In the genomic region with DNA sequence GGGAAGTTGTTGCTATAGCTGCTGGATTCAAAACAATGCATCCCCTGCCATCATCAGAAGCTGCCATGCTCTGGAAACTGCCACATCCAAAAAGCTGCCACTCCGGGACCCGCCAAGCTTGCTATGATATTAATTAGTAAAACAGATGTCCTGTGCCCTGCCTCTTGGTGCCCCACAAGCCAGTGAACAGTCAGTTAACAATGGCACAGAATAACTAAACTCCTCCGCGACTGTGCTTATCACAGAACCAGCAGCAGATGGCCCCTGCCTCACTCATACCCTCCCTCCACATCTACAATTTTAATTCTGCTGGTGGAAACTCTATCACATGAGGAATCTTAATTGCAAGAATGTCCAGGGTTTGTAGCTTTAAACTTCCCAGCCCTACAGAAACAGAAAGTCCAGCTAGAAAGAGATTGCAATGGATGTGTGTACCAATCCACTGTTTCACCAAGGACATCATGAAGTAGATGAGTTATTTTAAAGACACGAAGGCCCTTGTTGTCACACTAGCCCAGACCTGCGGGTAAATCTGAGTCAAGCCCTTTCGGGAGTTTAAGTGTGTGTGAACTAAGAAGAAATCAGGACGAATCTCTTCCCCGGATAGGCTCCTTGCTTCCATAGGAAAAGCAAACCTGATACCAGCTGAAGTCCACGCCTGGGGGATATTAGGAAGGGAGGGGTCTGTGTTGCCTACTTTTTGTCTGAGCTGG, we compare ENCODE assay signal across 15 cellular contexts. TPM values are rescaled to one million over a fixed set of nuclear protein-coding genes. Genes with fewer than 3 reads are reported as not detected.
DNase-seq lines count a peak whose midpoint lies in the region; ATAC-seq and TF ChIP-seq lines count a peak whose summit lies in the region.
"Had no signal": no experiment of that assay in that cellular context is flagged by ENCODE, and none has a peak within 500 bp of the region (broad histone marks: within the 10 kb centered on the region; RNA-seq: fewer than 3 reads in every experiment).

No MANE protein-coding gene starts in this region.

- CTCF ChIA-PET in CD8-positive, alpha-beta memory T cell (lab: Charles Lee) = interaction anchor here (1.4 to 2.8 kb wide), 3 partner anchors 17 to 731 kb away, joined by 5 to 9 read pairs (median 7); no protein-coding TSS in a partner anchor

- H3K36me3 ChIP-seq in Karpas-422 (ENCODE audit: insufficient read depth, low read length) = no peaks in the 10 kb centered on the region
- H3K36me3 ChIP-seq in neuronal stem cell (replicated peaks in 1 of 2; ENCODE audit: control insufficient read depth in 2 of 2, insufficient read depth in 2 of 2, low read length in 2 of 2) = no peaks in the 10 kb centered on the region
- no peaks in the 10 kb centered on the region for H3K36me3 ChIP-seq in CD8-positive, alpha-beta memory T cell (ENCODE audit: insufficient read depth, low read length)
- no peaks in the 10 kb centered on the region for H3K36me3 ChIP-seq in mucosa of descending colon (ENCODE audit: low read depth)
- H3K36me3 ChIP-seq: tibial nerve had no signal

- POLR2A ChIA-PET in CD8-positive, alpha-beta memory T cell (lab: Charles Lee) = no interaction called here

- H3K4ac ChIP-seq in neuronal stem cell (ENCODE audit: low read length) = no peak overlapping the region

- no peak for TF ChIP-seq CTCF in epithelial cell of esophagus (IDR thresholded peaks at IDR 0.05; ENCODE audit: insufficient read depth, low read depth, low read length, missing control alignments)
- no peak for TF ChIP-seq CTCF in mucosa of descending colon (IDR thresholded peaks at IDR 0.05)

- no peaks in the 10 kb centered on the region for H3K27me3 ChIP-seq in Karpas-422 (ENCODE audit: low read length)
- H3K27me3 ChIP-seq in neuronal stem cell (ENCODE audit: control insufficient read depth in 3 of 3, insufficient read depth in 3 of 3, low read depth in 1 of 3, low read length in 3 of 3) = no peaks in the 10 kb centered on the region
- no peaks in the 10 kb centered on the region for H3K27me3 ChIP-seq in CD8-positive, alpha-beta memory T cell (ENCODE audit: insufficient read depth, low read length, poor library complexity, severe bottlenecking)
- H3K27me3 ChIP-seq: tibial nerve had no signal

- H3K9me3 Mint-ChIP-seq in CD8-positive, alpha-beta memory T cell = no peaks in the 10 kb centered on the region
- H3K9me3 Mint-ChIP-seq: activated CD4-positive, alpha-beta memory T cell treated with anti-CD3 and anti-CD28 coated beads for 36 hours had no signal

- H3K27ac Mint-ChIP-seq in CD8-positive, alpha-beta memory T cell = peak overlapping the region in 1 of 8 donors; percentile 83
- H3K27ac Mint-ChIP-seq: activated CD4-positive, alpha-beta memory T cell treated with anti-CD3 and anti-CD28 coated beads for 36 hours had no signal

- H3K79me2 ChIP-seq in Karpas-422 (ENCODE audit: low read length) = no peaks in the 10 kb centered on the region

- H2AFZ ChIP-seq in Karpas-422 (ENCODE audit: low read length) (peak overlapping the region; percentile 73; the same call in 1 of the 2 replicates), neuronal stem cell (ENCODE audit: low read length) (peak overlapping the region; percentile 55)

- H2BK12ac ChIP-seq in neuronal stem cell (ENCODE audit: low read length) = no peak overlapping the region

- H4K8ac ChIP-seq in neuronal stem cell (ENCODE audit: low read depth, low read length) = no peak overlapping the region

- H3K4me2 ChIP-seq in Karpas-422 (ENCODE audit: low read depth, low read length, poor library complexity, severe bottlenecking) (no peak overlapping the region), neuronal stem cell (ENCODE audit: insufficient read depth, low read length, poor library complexity, severe bottlenecking) (no peak overlapping the region)

- ATAC-seq in GM21447 (IDR thresholded peaks at IDR 0.05; ENCODE audit: unreplicated experiment) (no peak), mucosa of descending colon (no peak)
- ATAC-seq: GM12878 had no signal

- no peaks in the 10 kb centered on the region for H3K9me3 ChIP-seq in Karpas-422 (ENCODE audit: low read length)
- H3K9me3 ChIP-seq in neuronal stem cell (replicated peaks in 1 of 2; ENCODE audit: control insufficient read depth in 2 of 2, insufficient read depth in 1 of 2, low read depth in 1 of 2, low read length in 2 of 2) = no peaks in the 10 kb centered on the region
- H3K9me3 ChIP-seq in CD8-positive, alpha-beta memory T cell (ENCODE audit: low read length) = no peaks in the 10 kb centered on the region
- H3K9me3 ChIP-seq in mucosa of descending colon = no peaks in the 10 kb centered on the region
- H3K9me3 ChIP-seq: tibial nerve had no signal

- no peak overlapping the region for H2AK5ac ChIP-seq in neuronal stem cell (ENCODE audit: low read depth, low read length)

- no peak overlapping the region for H4K91ac ChIP-seq in neuronal stem cell (ENCODE audit: low read depth, low read length, poor library complexity)

- H2BK5ac ChIP-seq in neuronal stem cell (ENCODE audit: low read length) = no peak overlapping the region

- H3K27ac ChIP-seq in Karpas-422 (ENCODE audit: low read length) (peak overlapping the region; percentile 18; the same call in 1 of the 2 replicates), neuronal stem cell (replicated peaks; ENCODE audit: low read length) (no peak overlapping the region)
- no peak overlapping the region for H3K27ac ChIP-seq in CD8-positive, alpha-beta memory T cell (ENCODE audit: low read depth, low read length)
- H3K27ac ChIP-seq: C4-2B, tibial nerve had no signal

- no peaks in the 10 kb centered on the region for H4K20me1 ChIP-seq in Karpas-422 (ENCODE audit: insufficient read depth, low read depth, low read length)

- H3K4me1 ChIP-seq in Karpas-422 (ENCODE audit: low read length) (peaks cover 58% of the 10 kb centered on the region), neuronal stem cell (ENCODE audit: control insufficient read depth in 2 of 2, insufficient read depth in 1 of 2, low read depth in 1 of 2, low read length in 2 of 2) (peaks cover 1 to 5% of the 10 kb centered on the region in 2 donors), mucosa of descending colon (ENCODE audit: low read depth) (no peaks in the 10 kb centered on the region)
- peaks cover 4% of the 10 kb centered on the region for H3K4me1 ChIP-seq in CD8-positive, alpha-beta memory T cell (ENCODE audit: insufficient read depth, low read length)

- H2BK120ac ChIP-seq in neuronal stem cell (ENCODE audit: low read depth, low read length) = no peak overlapping the region

- intact Hi-C loops in mucosa of descending colon (cut with DNase I, micrococcal nuclease) = no loop called here

- peak overlapping the region; percentile 4; the same call in 1 of the 2 replicates for H3K9ac ChIP-seq in Karpas-422 (ENCODE audit: low read length)
- no peak overlapping the region for H3K9ac ChIP-seq in neuronal stem cell (ENCODE audit: low read depth, low read length, poor library complexity)

- no peak overlapping the region for H3K4me3 ChIP-seq in Karpas-422 (ENCODE audit: low read length)
- H3K4me3 ChIP-seq in epithelial cell of esophagus (ENCODE audit: low read length) = no peak overlapping the region
- no peak overlapping the region for H3K4me3 ChIP-seq in neuronal stem cell (ENCODE audit: low read length in 2 of 2)
- H3K4me3 ChIP-seq in CD8-positive, alpha-beta memory T cell (ENCODE audit: low read length) = no peak overlapping the region
- H3K4me3 ChIP-seq in mucosa of descending colon = no peak overlapping the region
- H3K4me3 ChIP-seq: GM12878, tibial nerve had no signal

- H3K9me2 ChIP-seq in Karpas-422 (replicated peaks; ENCODE audit: insufficient read depth, low read length) = no peaks in the 10 kb centered on the region

- no peak overlapping the region for H3K14ac ChIP-seq in neuronal stem cell (ENCODE audit: low read length)

- H2BK15ac ChIP-seq in neuronal stem cell (ENCODE audit: low read length) = no peak overlapping the region

- DNase-seq in Karpas-422 = no peak
- DNase-seq in RPMI7951 (ENCODE audit: low read depth) = peak; percentile 31
- peak; percentile 85 for DNase-seq in epithelial cell of esophagus (ENCODE audit: low read depth)
- DNase-seq in neuronal stem cell (ENCODE audit: low spot score) = no peak
- no peak for DNase-seq in cortex of kidney (lab: John Stamatoyannopoulos, UW)
- no peak for DNase-seq in CD8-positive, alpha-beta memory T cell
- no peak for DNase-seq in mucosa of descending colon
- DNase-seq: activated CD4-positive, alpha-beta memory T cell treated with anti-CD3 and anti-CD28 coated beads for 36 hours; NCI-H146; NCI-H774; Right ventricle myocardium superior had no signal

- H3K79me1 ChIP-seq in neuronal stem cell (ENCODE audit: low read depth, low read length) = no peaks in the 10 kb centered on the region

- H3K27me3 Mint-ChIP-seq in CD8-positive, alpha-beta memory T cell = peaks cover 0 to 7% of the 10 kb centered on the region in 2 donors
- H3K27me3 Mint-ChIP-seq: activated CD4-positive, alpha-beta memory T cell treated with anti-CD3 and anti-CD28 coated beads for 36 hours had no signal

- no peak overlapping the region for H3K18ac ChIP-seq in neuronal stem cell (ENCODE audit: low read length)

- H3K23ac ChIP-seq in neuronal stem cell (ENCODE audit: low read depth, low read length, poor library complexity) = no peak overlapping the region

- H3K4me1 Mint-ChIP-seq in CD8-positive, alpha-beta memory T cell = peaks cover 6 to 10% (median 8%) of the 10 kb centered on the region in 3 donors

- H3K4me3 Mint-ChIP-seq in CD8-positive, alpha-beta memory T cell = no peak overlapping the region
- H3K4me3 Mint-ChIP-seq: activated CD4-positive, alpha-beta memory T cell treated with anti-CD3 and anti-CD28 coated beads for 36 hours had no signal

- H3K36me3 Mint-ChIP-seq in CD8-positive, alpha-beta memory T cell = no peaks in the 10 kb centered on the region
- H3K36me3 Mint-ChIP-seq: activated CD4-positive, alpha-beta memory T cell treated with anti-CD3 and anti-CD28 coated beads for 36 hours had no signal

- no CpG with 5 or more reads among the region's 10 CpGs for WGBS in neuronal stem cell (ENCODE audit: extremely low coverage in 2 of 2, insufficient read length in 2 of 2, insufficient replicate concordance in 1 of 2), 2 donors

RNA-seq across cellular contexts. Expression of gene ACYP2, which starts 7.4 kb away (rescaled TPM):
- total RNA-seq in Karpas-422 (2014; rRNA removed; shearing (Covaris generic); ENCODE audit: low replicate concordance) = 19.8 and 22.8 TPM in 2 replicates
- total RNA-seq in RPMI7951 (2014; rRNA removed; shearing (Covaris generic)) = 19.2 and 20.6 TPM in 2 replicates
- polyA plus RNA-seq in neuronal stem cell (2013, experiment 1 of 2) = 14.2 TPM
- polyA plus RNA-seq in neuronal stem cell (2013, experiment 2 of 2) = 14.8 TPM
- total RNA-seq in CD8-positive, alpha-beta memory T cell = 10 to 100 TPM in 1 of 2 experiments, 1 to 10 TPM in 1; 8.8 to 10.3 TPM
- polyA plus RNA-seq in CD8-positive, alpha-beta memory T cell = 12.6 TPM
- total RNA-seq in mucosa of descending colon = 10 to 100 TPM; 10.7 to 17.8 (median 13.8) TPM

Comparison
In these comparisons a context has a peak if more than half of its experiments do, and no peak if none do; other contexts are left out.
1. DNase-seq: peak in RPMI7951 (single experiment) and epithelial cell of esophagus (single experiment); none in Karpas-422 (single experiment), neuronal stem cell (single experiment), cortex of kidney (single experiment), CD8-positive, alpha-beta memory T cell (0 of 5) and mucosa of descending colon (0 of 3).